Comparison of ENCODE assay signal across 20 cellular contexts in the genomic region with DNA sequence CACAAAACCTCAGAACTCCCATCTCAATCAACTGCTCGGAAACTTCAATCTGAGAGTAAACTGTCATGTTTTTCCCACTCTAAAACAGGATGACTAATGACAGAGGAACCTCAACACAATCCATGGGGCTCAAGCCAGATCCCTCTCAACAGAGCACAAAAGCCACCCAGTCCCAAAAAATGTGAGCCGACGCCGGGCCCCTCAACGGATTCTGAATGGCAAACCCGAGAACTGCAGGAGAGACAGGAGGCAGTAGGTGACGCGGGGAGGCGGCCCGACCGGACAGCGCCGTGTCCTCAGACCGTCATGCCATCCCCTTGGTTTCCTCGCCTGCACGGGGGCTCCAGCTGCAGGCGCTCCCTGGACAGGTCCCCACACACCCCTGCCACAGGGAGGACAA. TPM values are rescaled to one million over a fixed set of nuclear protein-coding genes. Genes with fewer than 3 reads are reported as not detected.
A peak's percentile ranks its signal among the peaks of the same experiment; 100 is the strongest.
DNase-seq lines count a peak whose midpoint lies in the region; ATAC-seq and TF ChIP-seq lines count a peak whose summit lies in the region.
"Had no signal": no experiment of that assay in that cellular context is flagged by ENCODE, and none has a peak within 500 bp of the region (broad histone marks: within the 10 kb centered on the region; RNA-seq: fewer than 3 reads in every experiment).

No MANE protein-coding gene starts in this region.

- intact Hi-C loops in CD4-positive, alpha-beta T cell (cut with DNase I, micrococcal nuclease): no loop called here

- peaks cover 11% of the 10 kb centered on the region for H3F3A ChIP-seq in GM23338 (replicated peaks; ENCODE audit: low read depth)

- peak overlapping the region; percentile 16 for H3K4me3 Mint-ChIP-seq in CD4-positive, alpha-beta T cell
- no peak overlapping the region; the same call in 2 of the 3 replicates for H3K4me3 Mint-ChIP-seq in GM23338
- H3K4me3 Mint-ChIP-seq in endodermal cell: no peak overlapping the region
- no peak overlapping the region for H3K4me3 Mint-ChIP-seq in natural killer cell treated with Interleukin-12 subunit alpha and Interleukin-12 subunit beta and Interleukin-15 and Interleukin-18, amount 100 ng/mL, for 72 hours
- H3K4me3 Mint-ChIP-seq: stimulated activated naive B cell treated with anti-CD40 and anti-IgM and Interleukin-4, amounts not matched to agents 10 μg/mL and 1 μg/mL and 100 μg/mL, for 72 hours had no signal

- 88 to 90% methylated on average over 11 to 17 of the region's 17 CpGs for WGBS in endodermal cell (ENCODE audit: insufficient coverage in 1 of 2, insufficient read length in 1 of 2), 2 experiments

- H3K4me1 ChIP-seq in GM23338 (ENCODE audit: insufficient read depth) (peaks cover 80% of the 10 kb centered on the region), endodermal cell (ENCODE audit: control insufficient read depth, insufficient read depth, low read length) (peaks cover 51% of the 10 kb centered on the region)

- no peak overlapping the region for H3K27ac ChIP-seq in CD4-positive, alpha-beta T cell (ENCODE audit: low read depth, low read length)
- no peak overlapping the region for H3K27ac ChIP-seq in GM23338 (ENCODE audit: low read depth)
- H3K27ac ChIP-seq in endodermal cell (ENCODE audit: low read depth, low read length): no peak overlapping the region
- H3K27ac ChIP-seq: neutrophil, thoracic aorta had no signal

- H3K9ac ChIP-seq in endodermal cell (ENCODE audit: extremely low read depth, low read length, poor library complexity, severe bottlenecking): no peak overlapping the region

- no peak for DNase-seq in CD4-positive, alpha-beta T cell
- DNase-seq in GM23338 (ENCODE audit: low spot score) (no peak), endodermal cell (no peak), NCI-H2081 (lab: John Stamatoyannopoulos, UW) (no peak)
- no peak for DNase-seq in natural killer cell treated with Interleukin-12 subunit alpha and Interleukin-12 subunit beta and Interleukin-15 and Interleukin-18, amount 100 ng/mL, for 72 hours (ENCODE audit: low spot score)
- DNase-seq: activated CD4-positive, alpha-beta T cell treated with anti-CD3 and anti-CD28 coated beads for 48 hours; adrenal gland; DMS53; GF-D8; mucosa of descending colon; NCI-H1092; NCI-H187 treated with DMSO at 0.1 percent for 48 hours; NCI-H345; SIG-M5; small intestine; stimulated activated naive B cell treated with anti-CD40 and anti-IgM and Interleukin-4, amounts not matched to agents 10 μg/mL and 1 μg/mL and 100 μg/mL, for 72 hours had no signal

- H3K36me3 ChIP-seq in GM23338 (ENCODE audit: insufficient read depth) (no peaks in the 10 kb centered on the region), endodermal cell (ENCODE audit: control insufficient read depth, insufficient read depth, low read length) (peaks cover 91% of the 10 kb centered on the region)
- H3K36me3 ChIP-seq: adrenal gland, neutrophil, thoracic aorta had no signal

- H3K4me1 Mint-ChIP-seq in CD4-positive, alpha-beta T cell (ENCODE audit: low read depth): peaks cover 91% of the 10 kb centered on the region
- H3K4me1 Mint-ChIP-seq in GM23338: peaks cover 98% of the 10 kb centered on the region
- H3K4me1 Mint-ChIP-seq in endodermal cell: peaks cover 87% of the 10 kb centered on the region
- H3K4me1 Mint-ChIP-seq in natural killer cell treated with Interleukin-12 subunit alpha and Interleukin-12 subunit beta and Interleukin-15 and Interleukin-18, amount 100 ng/mL, for 72 hours (ENCODE audit: low read depth in 2 of 2): peaks cover 54 to 77% of the 10 kb centered on the region in 2 donors

- H3K4me2 ChIP-seq in GM23338: peak overlapping the region; percentile 57; the same call in 1 of the 2 replicates

- no peaks in the 10 kb centered on the region for H3K9me3 ChIP-seq in CD4-positive, alpha-beta T cell (ENCODE audit: control insufficient read depth, low read length)
- H3K9me3 ChIP-seq in endodermal cell (ENCODE audit: control insufficient read depth, low read length): no peaks in the 10 kb centered on the region
- H3K9me3 ChIP-seq: adrenal gland, mucosa of descending colon, neutrophil, thoracic aorta had no signal

- no peak for ATAC-seq in CD4-positive, alpha-beta T cell (ENCODE audit: poor library complexity)
- ATAC-seq in GM23338: no peak
- no peak for ATAC-seq in natural killer cell treated with Interleukin-12 subunit alpha and Interleukin-12 subunit beta and Interleukin-15 and Interleukin-18, amount 100 ng/mL, for 72 hours
- ATAC-seq in HG02678 (IDR thresholded peaks at IDR 0.05; ENCODE audit: unreplicated experiment): no peak
- no peak for ATAC-seq in HG02588 (IDR thresholded peaks at IDR 0.05; ENCODE audit: unreplicated experiment)
- ATAC-seq: mucosa of descending colon; stimulated activated naive B cell treated with anti-CD40 and anti-IgM and Interleukin-4, amounts not matched to agents 10 μg/mL and 1 μg/mL and 100 μg/mL, for 72 hours had no signal

- peaks cover 8% of the 10 kb centered on the region for H3K36me3 Mint-ChIP-seq in CD4-positive, alpha-beta T cell (ENCODE audit: low read depth)
- peaks cover 11% of the 10 kb centered on the region; the same call in 2 of the 3 replicates for H3K36me3 Mint-ChIP-seq in GM23338 (ENCODE audit: low read depth)
- H3K36me3 Mint-ChIP-seq in endodermal cell (ENCODE audit: low read depth): peaks cover 56% of the 10 kb centered on the region
- H3K36me3 Mint-ChIP-seq in natural killer cell treated with Interleukin-12 subunit alpha and Interleukin-12 subunit beta and Interleukin-15 and Interleukin-18, amount 100 ng/mL, for 72 hours: no peaks in the 10 kb centered on the region
- H3K36me3 Mint-ChIP-seq: stimulated activated naive B cell treated with anti-CD40 and anti-IgM and Interleukin-4, amounts not matched to agents 10 μg/mL and 1 μg/mL and 100 μg/mL, for 72 hours had no signal

- H3K79me2 ChIP-seq in GM23338 (replicated peaks; ENCODE audit: insufficient read depth): peaks cover 98% of the 10 kb centered on the region

- no peaks in the 10 kb centered on the region for H3K9me3 Mint-ChIP-seq in CD4-positive, alpha-beta T cell
- H3K9me3 Mint-ChIP-seq in GM23338 (no peaks in the 10 kb centered on the region), endodermal cell (no peaks in the 10 kb centered on the region)
- no peaks in the 10 kb centered on the region for H3K9me3 Mint-ChIP-seq in natural killer cell treated with Interleukin-12 subunit alpha and Interleukin-12 subunit beta and Interleukin-15 and Interleukin-18, amount 100 ng/mL, for 72 hours
- H3K9me3 Mint-ChIP-seq: stimulated activated naive B cell treated with anti-CD40 and anti-IgM and Interleukin-4, amounts not matched to agents 10 μg/mL and 1 μg/mL and 100 μg/mL, for 72 hours had no signal

- H3K27me3 ChIP-seq in CD4-positive, alpha-beta T cell (ENCODE audit: control insufficient read depth, insufficient read depth, low read length): no peaks in the 10 kb centered on the region
- H3K27me3 ChIP-seq in GM23338 (ENCODE audit: insufficient read depth): no peaks in the 10 kb centered on the region
- H3K27me3 ChIP-seq in endodermal cell (ENCODE audit: control insufficient read depth, insufficient read depth, low read length, poor library complexity, severe bottlenecking): no peaks in the 10 kb centered on the region
- H3K27me3 ChIP-seq: adrenal gland had no signal

- peaks cover 50% of the 10 kb centered on the region for H4K20me1 ChIP-seq in GM23338 (replicated peaks; ENCODE audit: insufficient read depth)

- CTCF ChIA-PET in CD4-positive, alpha-beta T cell (lab: Charles Lee): no interaction called here

- H3K4me3 ChIP-seq in GM23338 (no peak overlapping the region), endodermal cell (ENCODE audit: low read length) (no peak overlapping the region)
- H3K4me3 ChIP-seq: adrenal gland, mucosa of descending colon, thoracic aorta had no signal

- peak overlapping the region; percentile 71 for H3K27ac Mint-ChIP-seq in CD4-positive, alpha-beta T cell
- H3K27ac Mint-ChIP-seq in GM23338 (peak overlapping the region; percentile 30; the same call in 1 of the 2 replicates), endodermal cell (peak overlapping the region; percentile 29)
- peak overlapping the region; percentile 44 to 85 for H3K27ac Mint-ChIP-seq in natural killer cell treated with Interleukin-12 subunit alpha and Interleukin-12 subunit beta and Interleukin-15 and Interleukin-18, amount 100 ng/mL, for 72 hours
- H3K27ac Mint-ChIP-seq: stimulated activated naive B cell treated with anti-CD40 and anti-IgM and Interleukin-4, amounts not matched to agents 10 μg/mL and 1 μg/mL and 100 μg/mL, for 72 hours had no signal

- no peak for TF ChIP-seq CTCF in CD4-positive, alpha-beta T cell (IDR thresholded peaks at IDR 0.05)
- TF ChIP-seq CTCF in GM23338 (conservative IDR thresholded peaks at IDR 0.05; ENCODE audit: low read depth in 2 of 2) (no peak), endodermal cell (conservative IDR thresholded peaks at IDR 0.05) (no peak)

- POLR2A ChIA-PET in CD4-positive, alpha-beta T cell (lab: Charles Lee): no interaction called here

- 0 out of 2 replicates have a peak, but pooled peaks cover 3% of the 10 kb centered on the region for H3K9me2 ChIP-seq in GM23338 (ENCODE audit: insufficient read depth)

- no peak overlapping the region for H2AFZ ChIP-seq in GM23338

- H3K27me3 Mint-ChIP-seq in CD4-positive, alpha-beta T cell: no peaks in the 10 kb centered on the region
- peaks cover 26% of the 10 kb centered on the region for H3K27me3 Mint-ChIP-seq in GM23338 (ENCODE audit: insufficient read depth, low read depth, poor library complexity)
- H3K27me3 Mint-ChIP-seq in endodermal cell (ENCODE audit: insufficient read depth): no peaks in the 10 kb centered on the region
- H3K27me3 Mint-ChIP-seq in natural killer cell treated with Interleukin-12 subunit alpha and Interleukin-12 subunit beta and Interleukin-15 and Interleukin-18, amount 100 ng/mL, for 72 hours: no peaks in the 10 kb centered on the region
- H3K27me3 Mint-ChIP-seq: stimulated activated naive B cell treated with anti-CD40 and anti-IgM and Interleukin-4, amounts not matched to agents 10 μg/mL and 1 μg/mL and 100 μg/mL, for 72 hours had no signal

TF ChIP-seq in GM23338, 12 proteins besides CTCF, POLR2A, EP300 and RAD21 (continues in another document):
- TF ChIP-seq ZNF114 (CRISPR knock-in tag; IDR thresholded peaks at IDR 0.05): no peak

RNA-seq across cellular contexts. Expression of a gene that starts 53.4 kb away (rescaled TPM):
- 10 to 100 TPM; 50.6 to 52.4 TPM for total RNA-seq in CD4-positive, alpha-beta T cell
- 47.4 and 59.5 TPM in 2 replicates for total RNA-seq in GM23338 (2014; rRNA removed; shearing (Covaris generic))
- polyA plus RNA-seq in GM23338 (2016; fragmentation: Nextera tagmentation; extraction: Ambion mirVana): 68.6 and 82.3 TPM in 2 replicates
- total RNA-seq in endodermal cell: 100 to 1,000 TPM; 342 TPM
- 245 TPM for polyA plus RNA-seq in endodermal cell (2013, experiment 1 of 2)
- polyA plus RNA-seq in endodermal cell (2013, experiment 2 of 2): 232 TPM
- total RNA-seq in natural killer cell treated with Interleukin-12 subunit alpha and Interleukin-12 subunit beta and Interleukin-15 and Interleukin-18, amount 100 ng/mL, for 72 hours: 10 to 100 TPM; 59.0 to 92.1 TPM
